In the genomic region with DNA sequence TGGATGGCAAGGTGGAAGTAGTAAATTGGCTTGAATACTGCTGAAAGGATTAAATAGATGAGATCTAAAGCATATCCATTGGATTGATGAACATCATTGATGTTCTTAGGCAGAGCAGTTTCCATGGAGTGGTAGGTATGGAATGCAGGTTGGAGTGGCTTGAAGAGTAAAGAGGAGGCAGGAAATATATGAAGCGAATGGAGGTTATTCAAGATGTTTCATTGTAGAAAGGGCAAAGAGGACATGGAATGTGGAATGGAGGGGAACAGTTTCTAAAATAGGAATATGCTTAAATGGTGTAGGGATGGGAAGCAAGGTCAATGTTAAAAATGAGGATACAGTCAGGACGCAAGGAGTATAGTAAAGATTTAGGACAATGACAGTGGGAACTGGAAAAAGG, we compare ENCODE assay signal across 13 cellular contexts. TPM values are rescaled to one million over a fixed set of nuclear protein-coding genes. Genes with fewer than 3 reads are reported as not detected.
DNase-seq lines count a peak whose midpoint lies in the region; ATAC-seq and TF ChIP-seq lines count a peak whose summit lies in the region.
"Had no signal": no experiment of that assay in that cellular context is flagged by ENCODE, and none has a peak within 500 bp of the region (broad histone marks: within the 10 kb centered on the region; RNA-seq: fewer than 3 reads in every experiment).

No MANE protein-coding gene starts in this region.

- DNase-seq in DMS53 treated with DMSO at 0.1 percent for 48 hours (lab: John Stamatoyannopoulos, UW; ENCODE audit: unreplicated experiment) (peak; percentile 74), esophagus muscularis mucosa (ENCODE audit: extremely low spot score) (no peak), smooth muscle cell (lab: John Stamatoyannopoulos, UW; ENCODE audit: unreplicated experiment) (no peak), NCI-H146 (lab: John Stamatoyannopoulos, UW) (no peak), NCI-H187 treated with DMSO at 0.1 percent for 48 hours (lab: John Stamatoyannopoulos, UW) (no peak)
- no peak for DNase-seq in effector CD8-positive, alpha-beta T cell (lab: John Stamatoyannopoulos, UW)
- DNase-seq: activated CD4-positive, alpha-beta T cell treated with anti-CD3 and anti-CD28 coated beads, Interleukin-2, amount 10 ng/mL, durations not matched to agents 7 days and 5 days; effector memory CD4-positive, alpha-beta T cell had no signal

- no peak for TF ChIP-seq POLR2A in esophagus muscularis mucosa (IDR thresholded peaks at IDR 0.05; ENCODE audit: low read depth)

- no peaks in the 10 kb centered on the region for H3K27me3 ChIP-seq in Loucy (ENCODE audit: insufficient read depth, low read length, poor library complexity, severe bottlenecking)
- no peaks in the 10 kb centered on the region for H3K27me3 ChIP-seq in esophagus muscularis mucosa
- H3K27me3 ChIP-seq in smooth muscle cell (ENCODE audit: low read depth): no peaks in the 10 kb centered on the region
- H3K27me3 ChIP-seq: cardiac muscle cell had no signal

- TF ChIP-seq CTCF in Loucy (conservative IDR thresholded peaks at IDR 0.05; ENCODE audit: low read length) (no peak), esophagus muscularis mucosa (IDR thresholded peaks at IDR 0.05) (no peak), smooth muscle cell (IDR thresholded peaks at IDR 0.05; ENCODE audit: borderline replicate concordance, insufficient read depth, poor library complexity, severe bottlenecking) (no peak)

- H3K4me2 ChIP-seq in Loucy (ENCODE audit: low read depth, low read length, poor library complexity, severe bottlenecking) (peak overlapping the region; percentile 93), smooth muscle cell (no peak overlapping the region)

- H3K27ac ChIP-seq in esophagus muscularis mucosa (replicated peaks in 1 of 4) (peak overlapping the region; percentile 15 to 54 (median 33)), smooth muscle cell (ENCODE audit: low read depth) (peak overlapping the region; percentile 82)
- H3K27ac ChIP-seq: cardiac muscle cell had no signal

- no peak for TF ChIP-seq EP300 in esophagus muscularis mucosa (IDR thresholded peaks at IDR 0.05)

- no peak overlapping the region for H3K4me3 Mint-ChIP-seq in activated T-helper 17 cell treated with anti-CD3 and anti-CD28 coated beads, Interleukin-2, amount 50 U/mL, for 72 hours
- H3K4me3 Mint-ChIP-seq: activated CD4-positive, alpha-beta T cell treated with anti-CD3 and anti-CD28 coated beads, Interleukin-2, amount 10 ng/mL, durations not matched to agents 7 days and 5 days; stimulated activated memory B cell treated with anti-CD40 and anti-IgM and Interleukin-4, amounts not matched to agents 10 μg/mL and 1 μg/mL and 100 μg/mL, for 72 hours had no signal

- H3K9ac ChIP-seq in Loucy (ENCODE audit: low read depth, low read length, poor library complexity, severe bottlenecking) (peak overlapping the region; percentile 48), smooth muscle cell (ENCODE audit: low read depth) (peak overlapping the region; percentile 44)

- H3K27me3 Mint-ChIP-seq in activated T-helper 17 cell treated with anti-CD3 and anti-CD28 coated beads, Interleukin-2, amount 50 U/mL, for 72 hours: no peaks in the 10 kb centered on the region
- H3K27me3 Mint-ChIP-seq: activated CD4-positive, alpha-beta T cell treated with anti-CD3 and anti-CD28 coated beads, Interleukin-2, amount 10 ng/mL, durations not matched to agents 7 days and 5 days; stimulated activated memory B cell treated with anti-CD40 and anti-IgM and Interleukin-4, amounts not matched to agents 10 μg/mL and 1 μg/mL and 100 μg/mL, for 72 hours had no signal

- H3K36me3 ChIP-seq in Loucy (ENCODE audit: insufficient read depth, low read length): no peaks in the 10 kb centered on the region
- H3K36me3 ChIP-seq in esophagus muscularis mucosa: no peaks in the 10 kb centered on the region
- H3K36me3 ChIP-seq in smooth muscle cell (ENCODE audit: low read depth): no peaks in the 10 kb centered on the region
- H3K36me3 ChIP-seq: cardiac muscle cell had no signal

- H3K9me2 ChIP-seq in Loucy (replicated peaks; ENCODE audit: low read depth, low read length): no peaks in the 10 kb centered on the region

- intact Hi-C loops in esophagus muscularis mucosa (cut with DNase I): no loop called here

- no peaks in the 10 kb centered on the region for H3K36me3 Mint-ChIP-seq in activated T-helper 17 cell treated with anti-CD3 and anti-CD28 coated beads, Interleukin-2, amount 50 U/mL, for 72 hours (ENCODE audit: low read depth)
- H3K36me3 Mint-ChIP-seq: activated naive CD4-positive, alpha-beta T cell treated with anti-CD3 and anti-CD28 coated beads, Interleukin-2, amount 50 U/mL, for 72 hours had no signal

- H3K4me1 Mint-ChIP-seq in activated T-helper 17 cell treated with anti-CD3 and anti-CD28 coated beads, Interleukin-2, amount 50 U/mL, for 72 hours: peaks cover 20% of the 10 kb centered on the region

- H3K4me3 ChIP-seq in Loucy (ENCODE audit: low read length, poor library complexity, severe bottlenecking): peak overlapping the region; percentile 47
- no peak overlapping the region for H3K4me3 ChIP-seq in esophagus muscularis mucosa
- no peak overlapping the region for H3K4me3 ChIP-seq in smooth muscle cell
- H3K4me3 ChIP-seq: cardiac muscle cell had no signal

- H3K79me2 ChIP-seq in Loucy (ENCODE audit: insufficient read depth, low read length): peaks cover 87% of the 10 kb centered on the region
- H3K79me2 ChIP-seq in smooth muscle cell (ENCODE audit: low read depth): peaks cover 84% of the 10 kb centered on the region

- no peak overlapping the region for H3K27ac Mint-ChIP-seq in activated T-helper 17 cell treated with anti-CD3 and anti-CD28 coated beads, Interleukin-2, amount 50 U/mL, for 72 hours
- H3K27ac Mint-ChIP-seq: activated CD4-positive, alpha-beta T cell treated with anti-CD3 and anti-CD28 coated beads, Interleukin-2, amount 10 ng/mL, durations not matched to agents 7 days and 5 days; stimulated activated memory B cell treated with anti-CD40 and anti-IgM and Interleukin-4, amounts not matched to agents 10 μg/mL and 1 μg/mL and 100 μg/mL, for 72 hours had no signal

- H3K4me1 ChIP-seq in Loucy (ENCODE audit: insufficient read depth, low read length, poor library complexity, severe bottlenecking) (peaks cover 79% of the 10 kb centered on the region), esophagus muscularis mucosa (peaks cover 48 to 93% (median 81%) of the 10 kb centered on the region in 4 donors), smooth muscle cell (ENCODE audit: low read depth) (peaks cover 13% of the 10 kb centered on the region)

- no peak for ATAC-seq in activated T-helper 17 cell treated with anti-CD3 and anti-CD28 coated beads, Interleukin-2, amount 50 U/mL, for 72 hours (replicated peaks)
- ATAC-seq: stimulated activated memory B cell treated with anti-CD40 and anti-IgM and Interleukin-4, amounts not matched to agents 10 μg/mL and 1 μg/mL and 100 μg/mL, for 72 hours had no signal

- H3K9me3 Mint-ChIP-seq in activated T-helper 17 cell treated with anti-CD3 and anti-CD28 coated beads, Interleukin-2, amount 50 U/mL, for 72 hours: no peaks in the 10 kb centered on the region
- H3K9me3 Mint-ChIP-seq: activated CD4-positive, alpha-beta T cell treated with anti-CD3 and anti-CD28 coated beads, Interleukin-2, amount 10 ng/mL, durations not matched to agents 7 days and 5 days; activated naive CD4-positive, alpha-beta T cell treated with anti-CD3 and anti-CD28 coated beads, Interleukin-2, amount 50 U/mL, for 72 hours; stimulated activated memory B cell treated with anti-CD40 and anti-IgM and Interleukin-4, amounts not matched to agents 10 μg/mL and 1 μg/mL and 100 μg/mL, for 72 hours had no signal

- 94% methylated on average over 2 of the region's 2 CpGs for WGBS in esophagus muscularis mucosa
- WGBS in smooth muscle cell (ENCODE audit: low lambda C conversion rate): 97% methylated on average over 2 of the region's 2 CpGs

- no peaks in the 10 kb centered on the region for H3K9me3 ChIP-seq in Loucy (ENCODE audit: insufficient read depth, low read depth, low read length)
- no peaks in the 10 kb centered on the region for H3K9me3 ChIP-seq in esophagus muscularis mucosa
- no peaks in the 10 kb centered on the region for H3K9me3 ChIP-seq in smooth muscle cell (replicated peaks; ENCODE audit: low read depth)

- no peak overlapping the region for H2AFZ ChIP-seq in Loucy (ENCODE audit: low read length)
- H2AFZ ChIP-seq in smooth muscle cell (ENCODE audit: low read depth): no peak overlapping the region

- H3F3A ChIP-seq in Loucy (ENCODE audit: low read depth) (0 out of 2 replicates have a peak, but pooled peaks cover 2% of the 10 kb centered on the region), smooth muscle cell (ENCODE audit: low read depth) (peaks cover 2% of the 10 kb centered on the region)

- H4K20me1 ChIP-seq in Loucy (ENCODE audit: insufficient read depth, low read length, poor library complexity, severe bottlenecking) (peaks cover 6% of the 10 kb centered on the region), smooth muscle cell (ENCODE audit: low read depth) (peaks cover 55% of the 10 kb centered on the region)

RNA-seq across cellular contexts. Expression of a gene that starts 6.1 kb away (rescaled TPM):
- total RNA-seq in esophagus muscularis mucosa: 10 to 100 TPM; 66.8 to 84.5 (median 75.9) TPM
- total RNA-seq in smooth muscle cell: 112 and 117 TPM in 2 replicates
- polyA plus RNA-seq in smooth muscle cell: 64.4 and 66.7 TPM in 2 replicates
- total RNA-seq in activated T-helper 17 cell treated with anti-CD3 and anti-CD28 coated beads, Interleukin-2, amount 50 U/mL, for 72 hours: 10 to 100 TPM; 42.9 to 47.6 TPM
